In the genomic region with DNA sequence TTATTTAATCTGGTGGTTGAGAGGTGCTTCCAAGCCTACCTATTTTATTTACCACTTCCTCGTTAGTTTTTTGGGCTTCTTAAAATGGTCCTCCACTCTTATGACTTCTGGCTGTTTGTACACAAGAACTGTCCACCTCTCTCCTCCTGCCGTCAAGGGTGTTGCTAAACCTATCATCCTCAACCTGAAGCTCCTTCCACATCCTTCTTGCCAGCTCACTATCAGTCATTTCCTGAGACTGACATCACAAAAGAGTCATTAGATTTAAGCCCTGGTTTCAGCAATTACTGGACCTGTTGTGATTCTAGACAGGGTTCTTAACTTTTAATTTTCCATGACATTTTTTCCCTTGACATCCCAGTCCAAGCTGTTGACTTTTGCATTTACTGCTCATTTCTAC, we compare ENCODE assay signal across 17 cellular contexts.
DNase-seq lines count a peak whose midpoint lies in the region; ATAC-seq, FAIRE-seq and TF ChIP-seq lines count a peak whose summit lies in the region.
"Had no signal": no experiment of that assay in that cellular context is flagged by ENCODE, and none has a peak within 500 bp of the region (broad histone marks: within the 10 kb centered on the region; RNA-seq: fewer than 3 reads in every experiment).

No MANE protein-coding gene starts in this region.

- no peak for TF ChIP-seq EP300 in sigmoid colon (IDR thresholded peaks at IDR 0.05)

- peak overlapping the region; percentile 3 for H3K27ac Mint-ChIP-seq in T-helper 17 cell
- H3K27ac Mint-ChIP-seq: activated CD4-positive, alpha-beta T cell treated with anti-CD3 and anti-CD28 coated beads, Interleukin-2, amount 10 ng/mL, durations not matched to agents 24 days and 14 days; H9 had no signal

- peaks cover 6% of the 10 kb centered on the region; the same call in 1 of the 2 replicates for H3K36me3 ChIP-seq in ACC112 (ENCODE audit: insufficient read depth, low read length)
- no peaks in the 10 kb centered on the region for H3K36me3 ChIP-seq in sigmoid colon
- H3K36me3 ChIP-seq: suprapubic skin had no signal

- H3K27me3 ChIP-seq in ACC112 (ENCODE audit: insufficient read depth, low read length) (no peaks in the 10 kb centered on the region), sigmoid colon (no peaks in the 10 kb centered on the region)
- H3K27me3 ChIP-seq: suprapubic skin had no signal

- H3K27me3 Mint-ChIP-seq in T-helper 17 cell: no peaks in the 10 kb centered on the region
- H3K27me3 Mint-ChIP-seq: activated CD4-positive, alpha-beta T cell treated with anti-CD3 and anti-CD28 coated beads, Interleukin-2, amount 10 ng/mL, durations not matched to agents 24 days and 14 days had no signal

- H3K9me3 ChIP-seq in T-helper 17 cell (ENCODE audit: control insufficient read depth, low read length, poor library complexity, severe bottlenecking) (no peaks in the 10 kb centered on the region), sigmoid colon (peaks cover 0 to 2% (median 0%) of the 10 kb centered on the region in 4 donors)

- intact Hi-C loops in sigmoid colon (cut with DNase I): no loop called here

- H3K4me1 ChIP-seq in ACC112 (ENCODE audit: control insufficient read depth, insufficient read depth, low read length, unreplicated experiment) (peaks cover 21% of the 10 kb centered on the region), sigmoid colon (no peaks in the 10 kb centered on the region)
- H3K4me1 ChIP-seq: suprapubic skin had no signal

- WGBS in sigmoid colon, 2 donors: 77 to 85% methylated on average over 2 of the region's 2 CpGs

- H3K4me3 ChIP-seq in ACC112 (ENCODE audit: low read depth, low read length) (no peak overlapping the region), fibroblast of pulmonary artery (replicated peaks; ENCODE audit: low read depth, low read length) (no peak overlapping the region), sigmoid colon (no peak overlapping the region)
- H3K4me3 ChIP-seq: suprapubic skin had no signal

- peaks cover 3% of the 10 kb centered on the region for H3K79me2 ChIP-seq in ACC112 (ENCODE audit: control insufficient read depth, insufficient read depth, low read length, unreplicated experiment)

- H3K36me3 Mint-ChIP-seq in T-helper 17 cell (ENCODE audit: low read depth): peaks cover 2% of the 10 kb centered on the region

- H3K27ac ChIP-seq in ACC112 (ENCODE audit: low read depth, low read length): peak overlapping the region; percentile 74
- no peak overlapping the region for H3K27ac ChIP-seq in sigmoid colon
- H3K27ac ChIP-seq: suprapubic skin had no signal

- H3K4me3 Mint-ChIP-seq in T-helper 17 cell: no peak overlapping the region
- H3K4me3 Mint-ChIP-seq: activated CD4-positive, alpha-beta T cell treated with anti-CD3 and anti-CD28 coated beads, Interleukin-2, amount 10 ng/mL, durations not matched to agents 24 days and 14 days; H9 had no signal

- no peak for DNase-seq in GM12891 (ENCODE audit: insufficient read length, low spot score)
- DNase-seq in T-helper 17 cell: no peak
- peak; percentile 39 for DNase-seq in fibroblast of pulmonary artery (ENCODE audit: low read depth)
- DNase-seq in NAMALWA (ENCODE audit: low spot score): no peak
- no peak for DNase-seq in sigmoid colon
- DNase-seq: activated CD4-positive, alpha-beta T cell treated with anti-CD3 and anti-CD28 coated beads, Interleukin-2, amount 10 ng/mL, durations not matched to agents 24 days and 14 days; activated gamma-delta T cell treated with Interleukin-2 at 50 U/mL for 16 hours; C1 segment of cervical spinal cord; H9; NCI-H2029; right cardiac atrium had no signal

- TF ChIP-seq CTCF in fibroblast of pulmonary artery (IDR thresholded peaks at IDR 0.05; ENCODE audit: low read length, missing control alignments) (no peak), sigmoid colon (IDR thresholded peaks at IDR 0.05) (no peak)

- peaks cover 5% of the 10 kb centered on the region for H3K4me1 Mint-ChIP-seq in T-helper 17 cell

- peak; percentile 68 for FAIRE-seq in GM12891 (lab: Jason Lieb, UNC)
- FAIRE-seq: G401.6, HepG2 had no signal

- H2AFZ ChIP-seq in ACC112 (ENCODE audit: low read length, unreplicated experiment): no peak overlapping the region

- no peak for ATAC-seq in T-helper 17 cell
- no peak for ATAC-seq in HG03571 (IDR thresholded peaks at IDR 0.05; ENCODE audit: unreplicated experiment)
- no peak for ATAC-seq in GM21723 (IDR thresholded peaks at IDR 0.05; ENCODE audit: unreplicated experiment)
- ATAC-seq: HepG2, right cardiac atrium had no signal

- TF ChIP-seq POLR2A in GM12891 (IDR thresholded peaks at IDR 0.05; ENCODE audit: low read depth, low read length): no peak
- no peak for TF ChIP-seq POLR2A in sigmoid colon (IDR thresholded peaks at IDR 0.05)

TF ChIP-seq in GM12891, 5 proteins besides CTCF, POLR2A, EP300 and RAD21:
- no peak for TF ChIP-seq TAF1 (IDR thresholded peaks at IDR 0.05; ENCODE audit: low read depth, low read length)
- no peak for TF ChIP-seq PAX5 (IDR thresholded peaks at IDR 0.05; ENCODE audit: insufficient read depth, low read length, severe bottlenecking)
- no peak for TF ChIP-seq POLR2AphosphoS5 (IDR thresholded peaks at IDR 0.05; ENCODE audit: low read depth, low read length)
- TF ChIP-seq SPI1 (IDR thresholded peaks at IDR 0.05; ENCODE audit: low read depth, low read length): no peak
- TF ChIP-seq POU2F2 (IDR thresholded peaks at IDR 0.05; ENCODE audit: low read depth, low read length): no peak
